ENCODE assay signal across 10 cellular contexts in the genomic region with DNA sequence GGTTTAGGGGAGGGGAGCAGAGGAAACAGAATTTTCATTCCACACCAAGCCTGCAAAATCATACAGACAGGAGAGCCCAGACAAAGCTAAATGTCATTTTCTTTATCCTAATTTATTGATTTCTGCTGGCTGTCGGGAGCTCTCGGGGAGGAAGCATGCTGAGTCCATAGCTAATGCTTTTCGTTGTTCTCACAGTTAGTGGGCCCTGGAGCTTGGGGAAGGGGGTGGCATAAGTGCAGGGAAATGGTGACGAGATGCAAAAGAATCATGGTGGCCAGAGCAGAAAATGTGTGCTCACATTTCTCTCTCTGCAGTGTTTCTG.
DNase-seq lines count a peak whose midpoint lies in the region; ATAC-seq and TF ChIP-seq lines count a peak whose summit lies in the region.
"Had no signal": no experiment of that assay in that cellular context is flagged by ENCODE, and none has a peak within 500 bp of the region (broad histone marks: within the 10 kb centered on the region; RNA-seq: fewer than 3 reads in every experiment).

No MANE protein-coding gene starts in this region.

- peak overlapping the region; percentile 25; the same call in 1 of the 2 replicates for H3K9ac ChIP-seq in HUES48 (ENCODE audit: low read depth, low read length)

- H3K4me3 ChIP-seq in AG04450 (ENCODE audit: low read depth, low read length) (no peak overlapping the region), HUES48 (ENCODE audit: low read depth, low read length) (no peak overlapping the region), body of pancreas (no peak overlapping the region)
- H3K4me3 ChIP-seq in naive thymus-derived CD4-positive, alpha-beta T cell (ENCODE audit: low read length), result peak overlapping the region; percentile 29
- H3K4me3 ChIP-seq: cardiac muscle cell had no signal

- peaks cover 0 to 19% (median 0%) of the 10 kb centered on the region in 5 donors for H3K36me3 Mint-ChIP-seq in naive thymus-derived CD4-positive, alpha-beta T cell

- peak overlapping the region; percentile 75 for H3K27ac ChIP-seq in AG04450 (ENCODE audit: low read depth, low read length)
- H3K27ac ChIP-seq in HUES48 (ENCODE audit: low read depth, low read length), result peak overlapping the region; percentile 89
- peak overlapping the region; percentile 19 to 60 (median 46) for H3K27ac ChIP-seq in body of pancreas
- H3K27ac ChIP-seq in naive thymus-derived CD4-positive, alpha-beta T cell (ENCODE audit: low read depth, low read length), result no peak overlapping the region
- H3K27ac ChIP-seq: cardiac muscle cell, neutrophil had no signal

- no peak for TF ChIP-seq CTCF in AG04450 (IDR thresholded peaks at IDR 0.05; ENCODE audit: low read depth, low read length)
- TF ChIP-seq CTCF in body of pancreas (IDR thresholded peaks at IDR 0.05), result no peak

- CTCF ChIA-PET in AG04450 (lab: Charles Lee), result interaction anchor here (0.6 to 1.8 kb wide), 4 partner anchors 158 to 204 kb away, joined by 3 to 7 read pairs (median 4); no protein-coding TSS in a partner anchor
- CTCF ChIA-PET in naive thymus-derived CD4-positive, alpha-beta T cell (lab: Charles Lee), result interaction anchor here (0.5 to 1.1 kb wide), 3 partner anchors 31 to 580 kb away, joined by 3 to 4 read pairs (median 3); no protein-coding TSS in a partner anchor

- POLR2A ChIA-PET in AG04450 (lab: Yijun Ruan, JAX), result interaction anchor here (0.5 to 2.5 kb wide), 14 partner anchors 24 to 421 kb away, joined by 3 to 16 read pairs (median 4); no protein-coding TSS in a partner anchor
- POLR2A ChIA-PET in naive thymus-derived CD4-positive, alpha-beta T cell (lab: Charles Lee), result interaction anchor here (0.5 to 2.0 kb wide), 8 partner anchors 12 to 448 kb away, joined by 3 to 10 read pairs (median 4); no protein-coding TSS in a partner anchor

- H3K27me3 Mint-ChIP-seq in naive thymus-derived CD4-positive, alpha-beta T cell, result no peaks in the 10 kb centered on the region

- intact Hi-C loops in body of pancreas (cut with DNase I) (no loop called here), left colon (cut with DNase I, micrococcal nuclease) (no loop called here)
- intact Hi-C loops in naive thymus-derived CD4-positive, alpha-beta T cell (cut with micrococcal nuclease), result loop anchor here (1.0 to 5.0 kb wide), 12 partner anchors 34 to 427 kb away; a partner anchor contains a TSS

- H3K4me1 ChIP-seq in HUES48 (ENCODE audit: control insufficient read depth, insufficient read depth, low read length) (peaks cover 18% of the 10 kb centered on the region), body of pancreas (peaks cover 29% of the 10 kb centered on the region)
- peaks cover 26 to 47% of the 10 kb centered on the region in 2 donors for H3K4me1 ChIP-seq in naive thymus-derived CD4-positive, alpha-beta T cell (ENCODE audit: control insufficient read depth in 2 of 2, insufficient read depth in 2 of 2, low read length in 2 of 2)

- H3K36me3 ChIP-seq in HUES48 (ENCODE audit: control insufficient read depth, insufficient read depth, low read length), result no peaks in the 10 kb centered on the region
- H3K36me3 ChIP-seq in body of pancreas (replicated peaks in 1 of 2; ENCODE audit: insufficient read depth in 1 of 2, low read depth in 2 of 2), result no peaks in the 10 kb centered on the region
- no peaks in the 10 kb centered on the region for H3K36me3 ChIP-seq in naive thymus-derived CD4-positive, alpha-beta T cell (ENCODE audit: control insufficient read depth in 2 of 3, insufficient read depth in 3 of 3, low read length in 3 of 3)
- H3K36me3 ChIP-seq: cardiac muscle cell, neutrophil had no signal

- H3K9me3 Mint-ChIP-seq in naive thymus-derived CD4-positive, alpha-beta T cell, result peaks cover 0 to 8% (median 0%) of the 10 kb centered on the region in 11 donors

- DNase-seq in AG04450 (ENCODE audit: low read depth, low spot score) (no peak), body of pancreas (peak in 1 of 4 donors; percentile 5), COLO829 (ENCODE audit: low spot score) (no peak), left colon (no peak)
- DNase-seq in naive thymus-derived CD4-positive, alpha-beta T cell, result no peak

- H3K9me3 ChIP-seq in AG04450 (ENCODE audit: control insufficient read depth, insufficient read depth, low read length) (peaks cover 2% of the 10 kb centered on the region; the same call in 1 of the 2 replicates), HUES48 (ENCODE audit: control insufficient read depth, insufficient read depth, low read length) (no peaks in the 10 kb centered on the region), body of pancreas (no peaks in the 10 kb centered on the region)
- no peaks in the 10 kb centered on the region for H3K9me3 ChIP-seq in naive thymus-derived CD4-positive, alpha-beta T cell (ENCODE audit: control insufficient read depth in 2 of 3, low read length in 3 of 3)
- H3K9me3 ChIP-seq: neutrophil had no signal

- 23 to 26% methylated on average over 4 of the region's 4 CpGs for WGBS in body of pancreas, 2 donors

- H3K4me1 Mint-ChIP-seq in naive thymus-derived CD4-positive, alpha-beta T cell, result peaks cover 37 to 62% (median 57%) of the 10 kb centered on the region in 7 donors

- H3K27me3 ChIP-seq in AG04450 (ENCODE audit: control insufficient read depth, insufficient read depth, low read length), result no peaks in the 10 kb centered on the region
- no peaks in the 10 kb centered on the region; the same call in 1 of the 2 replicates for H3K27me3 ChIP-seq in HUES48 (ENCODE audit: control insufficient read depth, insufficient read depth, low read length)
- H3K27me3 ChIP-seq in body of pancreas, result no peaks in the 10 kb centered on the region
- no peaks in the 10 kb centered on the region for H3K27me3 ChIP-seq in naive thymus-derived CD4-positive, alpha-beta T cell (ENCODE audit: control insufficient read depth in 2 of 2, insufficient read depth in 2 of 2, low read length in 2 of 2)
- H3K27me3 ChIP-seq: cardiac muscle cell, neutrophil had no signal

- H3K4me3 Mint-ChIP-seq in naive thymus-derived CD4-positive, alpha-beta T cell, result peak overlapping the region; percentile 45 to 80 (median 67)

- H3K27ac Mint-ChIP-seq in naive thymus-derived CD4-positive, alpha-beta T cell, result peak overlapping the region; percentile 39 to 89 (median 82)

- no peak for TF ChIP-seq POLR2A in body of pancreas (IDR thresholded peaks at IDR 0.05)

- ATAC-seq in body of pancreas (no peak), HG02973 (IDR thresholded peaks at IDR 0.05; ENCODE audit: unreplicated experiment) (no peak), HG03469 (IDR thresholded peaks at IDR 0.05; ENCODE audit: unreplicated experiment) (no peak), left colon (no peak)
- no peak for ATAC-seq in naive thymus-derived CD4-positive, alpha-beta T cell

Comparison
In these comparisons a context has a peak if more than half of its experiments do, and no peak if none do; other contexts are left out.
1. intact Hi-C loops: an anchor here in naive thymus-derived CD4-positive, alpha-beta T cell (1.0 to 5.0 kb wide); none called in body of pancreas and left colon.